ENCODE assay signal across 30 cellular contexts in genomic region chr1:233032916-233033315, GRCh38.
"Had no signal": no experiment of that assay in that cellular context is flagged by ENCODE, and none has a peak within 500 bp of the region (broad histone marks: within the 10 kb centered on the region; RNA-seq: fewer than 3 reads in every experiment).

No MANE protein-coding gene starts in this region.

- H3K4me3 ChIP-seq: left lung, lower lobe of right lung, neural progenitor cell, pancreas, prostate gland, sigmoid colon, suprapubic skin, thoracic aorta, tibial nerve, uterus had no signal

- H3K27ac ChIP-seq: left lung, lower lobe of right lung, neural progenitor cell, neutrophil, pancreas, prostate gland, sigmoid colon, suprapubic skin, thoracic aorta, tibial nerve, uterus had no signal

- H3K9ac ChIP-seq: neural progenitor cell had no signal

- H3K27ac Mint-ChIP-seq: natural killer cell; nephron progenitor cell; neural progenitor cell; stimulated activated memory B cell treated with anti-CD40 and anti-IgM and Interleukin-4, amounts not matched to agents 10 μg/mL and 1 μg/mL and 100 μg/mL, for 72 hours; type B pancreatic cell had no signal

- DNase-seq: hippocampal formation; kidney glomerular epithelial cell; left cardiac atrium; left lung; lower lobe of right lung; mammary epithelial cell; mesenchymal stem cell; naive B cell; natural killer cell; nephron progenitor cell; pancreas; posterior cingulate gyrus; retina; right cardiac atrium; sigmoid colon; small intestine; stimulated activated CD4-positive, alpha-beta T cell treated with anti-CD3 and anti-CD28 coated beads, Interleukin-1b, Interleukin-23, amount 100 ng/mL, for 48 hours; stimulated activated CD4-positive, alpha-beta T cell treated with anti-CD3 and anti-CD28 coated beads, Interleukin-2, amount 100 ng/mL, for 48 hours; stimulated activated CD4-positive, alpha-beta T cell treated with anti-CD3 and anti-CD28 coated beads, Interleukin-4, amount 100 ng/mL, for 4 hours; stimulated activated CD8-positive, alpha-beta memory T cell treated with anti-CD3 and anti-CD28 coated beads, Interleukin-4, amount 100 ng/mL, for 48 hours; stimulated activated naive CD4-positive, alpha-beta T cell treated with Interleukin-2 at 50 U/mL for 16 hours; uterus had no signal

- H2AFZ ChIP-seq: neural progenitor cell had no signal

- H3K9me3 Mint-ChIP-seq: natural killer cell, nephron progenitor cell, neural progenitor cell, type B pancreatic cell had no signal

- H3K9me3 ChIP-seq: left lung, lower lobe of right lung, neutrophil, pancreas, prostate gland, sigmoid colon, suprapubic skin, thoracic aorta, tibial nerve, uterus had no signal

- H3K4me3 Mint-ChIP-seq: naive B cell; natural killer cell; nephron progenitor cell; neural progenitor cell; stimulated activated memory B cell treated with anti-CD40 and anti-IgM and Interleukin-4, amounts not matched to agents 10 μg/mL and 1 μg/mL and 100 μg/mL, for 72 hours; type B pancreatic cell had no signal

- H3K4me1 ChIP-seq: left lung, lower lobe of right lung, neural progenitor cell, prostate gland, sigmoid colon, suprapubic skin had no signal

- H3K4me1 Mint-ChIP-seq: naive B cell; natural killer cell; stimulated activated memory B cell treated with anti-CD40 and anti-IgM and Interleukin-4, amounts not matched to agents 10 μg/mL and 1 μg/mL and 100 μg/mL, for 72 hours had no signal

- H3K27me3 Mint-ChIP-seq: naive B cell; stimulated activated memory B cell treated with anti-CD40 and anti-IgM and Interleukin-4, amounts not matched to agents 10 μg/mL and 1 μg/mL and 100 μg/mL, for 72 hours; type B pancreatic cell had no signal

- H3K36me3 Mint-ChIP-seq: natural killer cell, neural progenitor cell, type B pancreatic cell had no signal

- H3K36me3 ChIP-seq: left lung, lower lobe of right lung, neural progenitor cell, neutrophil, pancreas, prostate gland, sigmoid colon, suprapubic skin, thoracic aorta, tibial nerve, uterus had no signal

- H3K4me2 ChIP-seq: neural progenitor cell had no signal

- ATAC-seq: left cardiac atrium; lower lobe of right lung; natural killer cell; right cardiac atrium; stimulated activated memory B cell treated with anti-CD40 and anti-IgM and Interleukin-4, amounts not matched to agents 10 μg/mL and 1 μg/mL and 100 μg/mL, for 72 hours had no signal

- H3K27me3 ChIP-seq: left lung, neural progenitor cell, neutrophil, pancreas, sigmoid colon, suprapubic skin, tibial nerve, uterus had no signal
